Comparison of ENCODE assay signal across 11 cellular contexts in genomic region chr9:128607642-128608350, GRCh38. TPM values are rescaled to one million over a fixed set of nuclear protein-coding genes. Genes with fewer than 3 reads are reported as not detected.
DNase-seq lines count a peak whose midpoint lies in the region; ATAC-seq and TF ChIP-seq lines count a peak whose summit lies in the region.
"Had no signal": no experiment of that assay in that cellular context is flagged by ENCODE, and none has a peak within 500 bp of the region (broad histone marks: within the 10 kb centered on the region; RNA-seq: fewer than 3 reads in every experiment).

No MANE protein-coding gene starts in this region.

- 95 to 96% methylated on average over 16 of the region's 16 CpGs for WGBS in sigmoid colon, 2 donors

- H3K4me1 ChIP-seq in sigmoid colon (peaks cover 0 to 10% (median 2%) of the 10 kb centered on the region in 4 donors), Karpas-422 (ENCODE audit: low read length) (no peaks in the 10 kb centered on the region)

- H3K27me3 ChIP-seq in sigmoid colon (no peaks in the 10 kb centered on the region), Karpas-422 (ENCODE audit: low read length) (no peaks in the 10 kb centered on the region)

- no peaks in the 10 kb centered on the region for H3K4me1 Mint-ChIP-seq in activated naive CD4-positive, alpha-beta T cell treated with anti-CD3 and anti-CD28 coated beads for 36 hours (ENCODE audit: low read depth)
- H3K4me1 Mint-ChIP-seq in activated CD4-positive, alpha-beta T cell treated with anti-CD3 and anti-CD28 coated beads, Interleukin-2, amount 10 ng/mL, durations not matched to agents 7 days and 5 days: no peaks in the 10 kb centered on the region

- no peaks in the 10 kb centered on the region for H3K9me2 ChIP-seq in Karpas-422 (replicated peaks; ENCODE audit: insufficient read depth, low read length)

- H3K9me3 ChIP-seq in sigmoid colon: no peaks in the 10 kb centered on the region
- no peaks in the 10 kb centered on the region for H3K9me3 ChIP-seq in Karpas-422 (ENCODE audit: low read length)

- no peak overlapping the region for H3K9ac ChIP-seq in Karpas-422 (ENCODE audit: low read length)

- no peak overlapping the region for H3K4me2 ChIP-seq in Karpas-422 (ENCODE audit: low read depth, low read length, poor library complexity, severe bottlenecking)

- H3K9me3 Mint-ChIP-seq in activated naive CD4-positive, alpha-beta T cell treated with anti-CD3 and anti-CD28 coated beads for 36 hours: no peaks in the 10 kb centered on the region
- no peaks in the 10 kb centered on the region for H3K9me3 Mint-ChIP-seq in activated CD4-positive, alpha-beta T cell treated with anti-CD3 and anti-CD28 coated beads, Interleukin-2, amount 10 ng/mL, durations not matched to agents 7 days and 5 days
- H3K9me3 Mint-ChIP-seq: activated T-helper 2 cell treated with anti-CD3 and anti-CD28 coated beads, Interferon-gamma antibody, Interleukin-2, Interleukin-4, amounts not matched to agents 10 μg/mL and 5 μg/mL and 100 μg/mL, durations not matched to agents 14 hours and 24 hours and 36 hours had no signal

- ATAC-seq in Right ventricle myocardium inferior: peak; percentile 96

- peak; percentile 96 for DNase-seq in LHCN-M2 (ENCODE audit: low read depth)
- peak in 56 of 58 donors; percentile 12 to 94 (median 80) for DNase-seq in anterior cingulate cortex (lab: John Stamatoyannopoulos, UW)
- DNase-seq in Right ventricle myocardium inferior (ENCODE audit: missing footprints): peak; percentile 80
- DNase-seq in sigmoid colon: peak; percentile 96
- DNase-seq in Karpas-422: no peak
- no peak for DNase-seq in T-helper 2 cell
- DNase-seq in activated naive CD4-positive, alpha-beta T cell treated with anti-CD3 and anti-CD28 coated beads for 36 hours: no peak
- no peak for DNase-seq in activated CD4-positive, alpha-beta T cell treated with anti-CD3 and anti-CD28 coated beads, Interleukin-2, amount 10 ng/mL, durations not matched to agents 7 days and 5 days
- DNase-seq: NCI-H1417 treated with DMSO at 0.1 percent for 48 hours; stimulated activated CD4-positive, alpha-beta T cell treated with anti-CD3 and anti-CD28 coated beads, Interleukin-15, amount 100 ng/mL, for 24 hours had no signal

- intact Hi-C loops in Right ventricle myocardium inferior (cut with DNase I): loop anchor here (10.0 kb wide), 1 partner anchor 367 kb away; no protein-coding TSS in a partner anchor
- intact Hi-C loops in sigmoid colon (cut with DNase I): no loop called here
- intact Hi-C loops in activated naive CD4-positive, alpha-beta T cell treated with anti-CD3 and anti-CD28 coated beads for 36 hours (cut with micrococcal nuclease): no loop called here

- H3K27ac Mint-ChIP-seq in activated naive CD4-positive, alpha-beta T cell treated with anti-CD3 and anti-CD28 coated beads for 36 hours: no peak overlapping the region
- no peak overlapping the region for H3K27ac Mint-ChIP-seq in activated CD4-positive, alpha-beta T cell treated with anti-CD3 and anti-CD28 coated beads, Interleukin-2, amount 10 ng/mL, durations not matched to agents 7 days and 5 days
- H3K27ac Mint-ChIP-seq: activated T-helper 2 cell treated with anti-CD3 and anti-CD28 coated beads, Interferon-gamma antibody, Interleukin-2, Interleukin-4, amounts not matched to agents 10 μg/mL and 5 μg/mL and 100 μg/mL, durations not matched to agents 14 hours and 24 hours and 36 hours had no signal

- no peak for TF ChIP-seq CTCF in sigmoid colon (IDR thresholded peaks at IDR 0.05)

- H3K36me3 ChIP-seq in sigmoid colon (peaks cover 53 to 98% (median 85%) of the 10 kb centered on the region in 4 donors), Karpas-422 (ENCODE audit: insufficient read depth, low read length) (peaks cover 46% of the 10 kb centered on the region; the same call in 1 of the 2 replicates)

- H4K20me1 ChIP-seq in Karpas-422 (ENCODE audit: insufficient read depth, low read depth, low read length): no peaks in the 10 kb centered on the region

- H3K36me3 Mint-ChIP-seq in activated naive CD4-positive, alpha-beta T cell treated with anti-CD3 and anti-CD28 coated beads for 36 hours (ENCODE audit: low read depth): peaks cover 28% of the 10 kb centered on the region
- peaks cover 70% of the 10 kb centered on the region for H3K36me3 Mint-ChIP-seq in activated CD4-positive, alpha-beta T cell treated with anti-CD3 and anti-CD28 coated beads, Interleukin-2, amount 10 ng/mL, durations not matched to agents 7 days and 5 days (ENCODE audit: low read depth)

- H3K4me3 Mint-ChIP-seq in activated naive CD4-positive, alpha-beta T cell treated with anti-CD3 and anti-CD28 coated beads for 36 hours: no peak overlapping the region
- no peak overlapping the region for H3K4me3 Mint-ChIP-seq in activated CD4-positive, alpha-beta T cell treated with anti-CD3 and anti-CD28 coated beads, Interleukin-2, amount 10 ng/mL, durations not matched to agents 7 days and 5 days

- TF ChIP-seq EP300 in sigmoid colon (IDR thresholded peaks at IDR 0.05): peak in 3 of 4 donors; percentile 9 to 52 (median 35)

- H3K79me2 ChIP-seq in Karpas-422 (ENCODE audit: low read length): no peaks in the 10 kb centered on the region

- CTCF ChIA-PET in activated naive CD4-positive, alpha-beta T cell treated with anti-CD3 and anti-CD28 coated beads for 36 hours (lab: Charles Lee): interaction anchor here (0.6 kb wide), 1 partner anchor 41 kb away, joined by 3 read pairs; no protein-coding TSS in a partner anchor
- CTCF ChIA-PET in activated CD4-positive, alpha-beta T cell treated with anti-CD3 and anti-CD28 coated beads, Interleukin-2, amount 10 ng/mL, durations not matched to agents 7 days and 5 days (lab: Charles Lee): interaction anchor here (0.6 to 1.9 kb wide), 6 partner anchors 9 to 94 kb away, joined by 3 to 5 read pairs (median 3); partner anchors contain the start of gene PKN3

- H2AFZ ChIP-seq in Karpas-422 (ENCODE audit: low read length): no peak overlapping the region

- peak overlapping the region; percentile 65 to 79 (median 72) for H3K27ac ChIP-seq in sigmoid colon
- H3K27ac ChIP-seq in Karpas-422 (ENCODE audit: low read length): no peak overlapping the region

- POLR2A ChIA-PET in activated CD4-positive, alpha-beta T cell treated with anti-CD3 and anti-CD28 coated beads, Interleukin-2, amount 10 ng/mL, durations not matched to agents 7 days and 5 days (lab: Charles Lee): no interaction called here

- no peak for TF ChIP-seq POLR2A in sigmoid colon (IDR thresholded peaks at IDR 0.05)

- no peaks in the 10 kb centered on the region for H3K27me3 Mint-ChIP-seq in activated naive CD4-positive, alpha-beta T cell treated with anti-CD3 and anti-CD28 coated beads for 36 hours (ENCODE audit: low read depth)
- H3K27me3 Mint-ChIP-seq in activated CD4-positive, alpha-beta T cell treated with anti-CD3 and anti-CD28 coated beads, Interleukin-2, amount 10 ng/mL, durations not matched to agents 7 days and 5 days: no peaks in the 10 kb centered on the region

- no peak overlapping the region for H3K4me3 ChIP-seq in sigmoid colon
- no peak overlapping the region for H3K4me3 ChIP-seq in Karpas-422 (ENCODE audit: low read length)

RNA-seq across cellular contexts. Expression of gene DYNC2I2, which starts 48.9 kb away (rescaled TPM):
- 160 and 162 TPM in 2 replicates for total RNA-seq in LHCN-M2 (2014; rRNA removed)
- 81.4 TPM for polyA plus RNA-seq in LHCN-M2 (2012)
- total RNA-seq in Right ventricle myocardium inferior: 40.1 TPM
- 10 to 100 TPM; 21.6 to 33.0 (median 27.0) TPM for total RNA-seq in sigmoid colon
- 10 to 100 TPM; 39.6 to 87.4 (median 43.9) TPM for polyA plus RNA-seq in sigmoid colon
- total RNA-seq in Karpas-422 (2014; rRNA removed; shearing (Covaris generic); ENCODE audit: low replicate concordance): 38.9 and 73.2 TPM in 2 replicates
- 10 to 100 TPM; 32.4 to 32.8 TPM for total RNA-seq in activated naive CD4-positive, alpha-beta T cell treated with anti-CD3 and anti-CD28 coated beads for 36 hours
- total RNA-seq in activated CD4-positive, alpha-beta T cell treated with anti-CD3 and anti-CD28 coated beads, Interleukin-2, amount 10 ng/mL, durations not matched to agents 7 days and 5 days: 10 to 100 TPM; 60.6 to 68.3 TPM

RNA-seq across cellular contexts. Expression of gene SPTAN1, which starts 55.4 kb away (rescaled TPM):
- total RNA-seq in LHCN-M2 (2014; rRNA removed) (169 and 208 TPM in 2 replicates), Right ventricle myocardium inferior (247 TPM), sigmoid colon (100 to 1,000 TPM; 150 to 306 (median 163) TPM)
- 243 TPM for polyA plus RNA-seq in LHCN-M2 (2012)
- 100 to 1,000 TPM in 1 of 3 donors, 10 to 100 TPM in 2; 43.5 to 154 (median 57.7) TPM for polyA plus RNA-seq in sigmoid colon
- 167 and 189 TPM in 2 replicates for total RNA-seq in Karpas-422 (2014; rRNA removed; shearing (Covaris generic); ENCODE audit: low replicate concordance)
- 100 to 1,000 TPM; 162 to 183 TPM for total RNA-seq in activated naive CD4-positive, alpha-beta T cell treated with anti-CD3 and anti-CD28 coated beads for 36 hours
- 100 to 1,000 TPM; 338 to 383 TPM for total RNA-seq in activated CD4-positive, alpha-beta T cell treated with anti-CD3 and anti-CD28 coated beads, Interleukin-2, amount 10 ng/mL, durations not matched to agents 7 days and 5 days

Comparison
In these comparisons a context has a peak if more than half of its experiments do, and no peak if none do; other contexts are left out.
1. DNase-seq: peak in LHCN-M2 (single experiment), anterior cingulate cortex (56 of 58), Right ventricle myocardium inferior (single experiment) and sigmoid colon (single experiment); none in Karpas-422 (single experiment), T-helper 2 cell (0 of 5), activated naive CD4-positive, alpha-beta T cell treated with anti-CD3 and anti-CD28 coated beads for 36 hours (single experiment) and activated CD4-positive, alpha-beta T cell treated with anti-CD3 and anti-CD28 coated beads, Interleukin-2, amount 10 ng/mL, durations not matched to agents 7 days and 5 days (single experiment).